In genomic region chr11:121292503-121293275, GRCh38 we compare ENCODE assay signal across 8 cellular contexts. TPM values are rescaled to one million over a fixed set of nuclear protein-coding genes. Genes with fewer than 3 reads are reported as not detected.
DNase-seq lines count a peak whose midpoint lies in the region; ATAC-seq and TF ChIP-seq lines count a peak whose summit lies in the region.

SC5D (plus strand) TSS chr11:121292771; CDS start chr11:121303376, 10,605 bp downstream.

- peaks cover 42% of the 10 kb centered on the region for H3K79me2 ChIP-seq in osteoblast (ENCODE audit: insufficient read depth, low read length)

- H3K4me1 Mint-ChIP-seq in activated naive CD8-positive, alpha-beta T cell treated with anti-CD3 and anti-CD28 coated beads for 36 hours: peaks cover 36% of the 10 kb centered on the region
- peaks cover 23% of the 10 kb centered on the region for H3K4me1 Mint-ChIP-seq in glutamatergic neuron (ENCODE audit: low read depth, unreplicated experiment)

- H3K4me3 ChIP-seq in osteoblast (ENCODE audit: insufficient read depth, low read length) (peak within 1 kb of the TSS; percentile 83), thoracic aorta (peak within 1 kb of the TSS; percentile 88)

- H4K20me1 ChIP-seq in osteoblast (ENCODE audit: insufficient read depth, low read length): peaks cover 4% of the 10 kb centered on the region

- H3K27me3 ChIP-seq in osteoblast (ENCODE audit: insufficient read depth, low read length): peaks cover 28% of the 10 kb centered on the region
- H3K27me3 ChIP-seq in thoracic aorta (replicated peaks; ENCODE audit: insufficient read depth): no peaks in the 10 kb centered on the region

- DNase-seq in GM10248 (ENCODE audit: extremely low spot score) (peak; percentile 97), NCI-H1105 (lab: John Stamatoyannopoulos, UW) (peak; percentile 100), SKM-1 treated with dmso at 0.1 percent for 144 hours (lab: John Stamatoyannopoulos, UW; ENCODE audit: unreplicated experiment) (peak; percentile 89), glutamatergic neuron (peak; percentile 97), osteoblast (ENCODE audit: insufficient read length, low spot score, missing footprints) (peak; percentile 98), thoracic aorta (ENCODE audit: low spot score) (peak; percentile 73)
- DNase-seq in activated naive CD8-positive, alpha-beta T cell treated with anti-CD3 and anti-CD28 coated beads for 36 hours: peak; percentile 95

- H3K36me3 Mint-ChIP-seq in activated naive CD8-positive, alpha-beta T cell treated with anti-CD3 and anti-CD28 coated beads for 36 hours: no peaks in the 10 kb centered on the region
- no peaks in the 10 kb centered on the region for H3K36me3 Mint-ChIP-seq in glutamatergic neuron (ENCODE audit: unreplicated experiment)

- peak within 1 kb of the TSS; percentile 100 for H3K4me2 ChIP-seq in osteoblast (ENCODE audit: insufficient read depth, low read length)

- ATAC-seq in HG02623 (IDR thresholded peaks at IDR 0.05; ENCODE audit: unreplicated experiment): peak; percentile 94
- peak; percentile 97 for ATAC-seq in thoracic aorta (ENCODE audit: insufficient number of reproducible peaks, low FRiP score, low read depth)

- CTCF ChIA-PET in GM10248 (lab: Yijun Ruan, JAX): interaction anchor here (0.7 to 3.6 kb wide), 2 partner anchors 9 to 299 kb away, joined by 3 to 8 read pairs; no protein-coding TSS in a partner anchor

- H3K36me3 ChIP-seq in osteoblast (ENCODE audit: insufficient read depth, low read length) (no peaks in the 10 kb centered on the region), thoracic aorta (no peaks in the 10 kb centered on the region)

- TF ChIP-seq CTCF in GM10248 (IDR thresholded peaks at IDR 0.05; ENCODE audit: control extremely low read depth, extremely low read depth, low read depth, missing control alignments) (no peak), glutamatergic neuron (IDR thresholded peaks at IDR 0.05; ENCODE audit: partially characterized antibody, unreplicated experiment) (no peak), osteoblast (IDR thresholded peaks at IDR 0.05; ENCODE audit: extremely low read depth, low read depth, low read length) (no peak), thoracic aorta (IDR thresholded peaks at IDR 0.05) (no peak)

- peak within 1 kb of the TSS; percentile 37 for H3K27ac ChIP-seq in osteoblast (ENCODE audit: low read depth, low read length)
- peak within 1 kb of the TSS; percentile 89 for H3K27ac ChIP-seq in thoracic aorta

- H3K27me3 Mint-ChIP-seq in activated naive CD8-positive, alpha-beta T cell treated with anti-CD3 and anti-CD28 coated beads for 36 hours: no peaks in the 10 kb centered on the region
- peaks cover 3% of the 10 kb centered on the region for H3K27me3 Mint-ChIP-seq in glutamatergic neuron (ENCODE audit: unreplicated experiment)

- POLR2A ChIA-PET in GM10248 (lab: Yijun Ruan, JAX): no interaction called here

- H3K9me3 Mint-ChIP-seq in activated naive CD8-positive, alpha-beta T cell treated with anti-CD3 and anti-CD28 coated beads for 36 hours: peaks cover 2% of the 10 kb centered on the region
- peaks cover 7% of the 10 kb centered on the region for H3K9me3 Mint-ChIP-seq in glutamatergic neuron (ENCODE audit: unreplicated experiment)

- H3K4me1 ChIP-seq in osteoblast (ENCODE audit: insufficient read depth, low read length) (peaks cover 11% of the 10 kb centered on the region), thoracic aorta (ENCODE audit: control insufficient read depth in 1 of 2, low read depth in 2 of 2) (peaks cover 8 to 24% of the 10 kb centered on the region in 2 donors)

- H3K27ac Mint-ChIP-seq in activated naive CD8-positive, alpha-beta T cell treated with anti-CD3 and anti-CD28 coated beads for 36 hours: peak within 1 kb of the TSS; percentile 91
- H3K27ac Mint-ChIP-seq in glutamatergic neuron (ENCODE audit: unreplicated experiment): peak within 1 kb of the TSS; percentile 97

- H3K9me3 ChIP-seq in osteoblast (ENCODE audit: low read depth, low read length) (no peaks in the 10 kb centered on the region), thoracic aorta (no peaks in the 10 kb centered on the region)

- peak within 1 kb of the TSS; percentile 100 for H2AFZ ChIP-seq in osteoblast (ENCODE audit: low read length)

- peak within 1 kb of the TSS; percentile 92 for H3K4me3 Mint-ChIP-seq in activated naive CD8-positive, alpha-beta T cell treated with anti-CD3 and anti-CD28 coated beads for 36 hours
- peak within 1 kb of the TSS; percentile 94 for H3K4me3 Mint-ChIP-seq in glutamatergic neuron (ENCODE audit: unreplicated experiment)

RNA-seq across cellular contexts. Expression of gene SC5D, which starts in this region (rescaled TPM):
- total RNA-seq in activated naive CD8-positive, alpha-beta T cell treated with anti-CD3 and anti-CD28 coated beads for 36 hours: 10 to 100 TPM; 22.6 to 25.0 TPM
- total RNA-seq in glutamatergic neuron (ENCODE audit: unreplicated experiment) (57.7 TPM), osteoblast (63.7 and 93.7 TPM in 2 replicates), thoracic aorta (10 to 100 TPM; 14.9 to 28.5 TPM)

Comparison
In these comparisons a context has a peak if more than half of its experiments do, and no peak if none do; other contexts are left out.
1. Peak in every context shown above with its lines: DNase-seq, ATAC-seq, H3K4me3 ChIP-seq and H3K27ac ChIP-seq.